ENCODE assay signal across 17 cellular contexts in genomic region chr5:74139589-74139988, GRCh38.
DNase-seq lines count a peak whose midpoint lies in the region; ATAC-seq and TF ChIP-seq lines count a peak whose summit lies in the region.
"Had no signal": no experiment of that assay in that cellular context is flagged by ENCODE, and none has a peak within 500 bp of the region (broad histone marks: within the 10 kb centered on the region; RNA-seq: fewer than 3 reads in every experiment).

No MANE protein-coding gene starts in this region.

- no peaks in the 10 kb centered on the region for H3K9me3 Mint-ChIP-seq in stimulated activated memory B cell treated with anti-CD40 and anti-IgM and Interleukin-4, amounts not matched to agents 10 μg/mL and 1 μg/mL and 100 μg/mL, for 72 hours
- no peaks in the 10 kb centered on the region for H3K9me3 Mint-ChIP-seq in natural killer cell treated with Interleukin-12 subunit alpha and Interleukin-12 subunit beta and Interleukin-15 and Interleukin-18, amount 100 ng/mL, for 72 hours
- H3K9me3 Mint-ChIP-seq: CD4-positive, alpha-beta T cell; CD8-positive, alpha-beta T cell had no signal

- H3K4me3 ChIP-seq in HEK293 (ENCODE audit: low read depth, low read length), result no peak overlapping the region
- H3K4me3 ChIP-seq in esophagus muscularis mucosa, result no peak overlapping the region
- H3K4me3 ChIP-seq: A549; BLaER1 treated with 17β-estradiol and CSF1 and Interleukin-3, amounts not matched to agents 10 nM and 100 nM had no signal

- H3K27ac ChIP-seq in HEK293 (ENCODE audit: extremely low read depth, low read depth, low read length), result no peak overlapping the region
- H3K27ac ChIP-seq in esophagus muscularis mucosa (replicated peaks in 1 of 4), result no peak overlapping the region
- H3K27ac ChIP-seq: 22Rv1; BLaER1 treated with 17β-estradiol and CSF1 and Interleukin-3, amounts not matched to agents 10 nM and 100 nM; C4-2B had no signal

- H3K9me3 ChIP-seq in HEK293 (ENCODE audit: control insufficient read depth, insufficient read depth, low read depth, low read length), result no peaks in the 10 kb centered on the region
- H3K9me3 ChIP-seq in esophagus muscularis mucosa, result no peaks in the 10 kb centered on the region
- H3K9me3 ChIP-seq: A549; BLaER1 treated with 17β-estradiol and CSF1 and Interleukin-3, amounts not matched to agents 10 nM and 100 nM; Caco-2 had no signal

- peak; percentile 7 for ATAC-seq in stimulated activated memory B cell treated with anti-CD40 and anti-IgM and Interleukin-4, amounts not matched to agents 10 μg/mL and 1 μg/mL and 100 μg/mL, for 72 hours
- ATAC-seq in natural killer cell treated with Interleukin-12 subunit alpha and Interleukin-12 subunit beta and Interleukin-15 and Interleukin-18, amount 100 ng/mL, for 72 hours, result no peak
- no peak for ATAC-seq in GM18861 (IDR thresholded peaks at IDR 0.05; ENCODE audit: unreplicated experiment)
- ATAC-seq: CD8-positive, alpha-beta T cell had no signal

- peaks cover 31% of the 10 kb centered on the region for H3K27me3 Mint-ChIP-seq in stimulated activated memory B cell treated with anti-CD40 and anti-IgM and Interleukin-4, amounts not matched to agents 10 μg/mL and 1 μg/mL and 100 μg/mL, for 72 hours
- H3K27me3 Mint-ChIP-seq in natural killer cell treated with Interleukin-12 subunit alpha and Interleukin-12 subunit beta and Interleukin-15 and Interleukin-18, amount 100 ng/mL, for 72 hours, result peaks cover 25 to 47% of the 10 kb centered on the region in 2 donors

- no peaks in the 10 kb centered on the region for H3K27me3 ChIP-seq in esophagus muscularis mucosa
- H3K27me3 ChIP-seq: BLaER1 treated with 17β-estradiol and CSF1 and Interleukin-3, amounts not matched to agents 10 nM and 100 nM had no signal

- TF ChIP-seq CTCF in HEK293 (tag by site-specific recombination; IDR thresholded peaks at IDR 0.05), result no peak
- no peak for TF ChIP-seq CTCF in esophagus muscularis mucosa (IDR thresholded peaks at IDR 0.05)

- H3K36me3 ChIP-seq in HEK293 (ENCODE audit: control insufficient read depth in 2 of 2, insufficient read depth in 1 of 2, low read length in 2 of 2), result no peaks in the 10 kb centered on the region
- H3K36me3 ChIP-seq in esophagus muscularis mucosa, result no peaks in the 10 kb centered on the region
- H3K36me3 ChIP-seq: BLaER1 treated with 17β-estradiol and CSF1 and Interleukin-3, amounts not matched to agents 10 nM and 100 nM had no signal

- H3K4me1 ChIP-seq in HEK293 (ENCODE audit: control insufficient read depth, insufficient read depth, low read length) (no peaks in the 10 kb centered on the region), esophagus muscularis mucosa (peaks cover 0 to 5% (median 2%) of the 10 kb centered on the region in 4 donors)
- H3K4me1 ChIP-seq: BLaER1 treated with 17β-estradiol and CSF1 and Interleukin-3, amounts not matched to agents 10 nM and 100 nM; Caco-2 had no signal

- CTCF ChIA-PET in HEK293 (lab: Yijun Ruan, JAX), result interaction anchor here (0.6 kb wide), 1 partner anchor 1375 kb away, joined by 4 read pairs; no protein-coding TSS in a partner anchor

- no peaks in the 10 kb centered on the region for H3K4me1 Mint-ChIP-seq in stimulated activated memory B cell treated with anti-CD40 and anti-IgM and Interleukin-4, amounts not matched to agents 10 μg/mL and 1 μg/mL and 100 μg/mL, for 72 hours
- H3K4me1 Mint-ChIP-seq in natural killer cell treated with Interleukin-12 subunit alpha and Interleukin-12 subunit beta and Interleukin-15 and Interleukin-18, amount 100 ng/mL, for 72 hours (ENCODE audit: low read depth in 2 of 2), result no peaks in the 10 kb centered on the region
- H3K4me1 Mint-ChIP-seq: B cell had no signal

- peak; percentile 88 for DNase-seq in esophagus muscularis mucosa (ENCODE audit: extremely low spot score)
- no peak for DNase-seq in natural killer cell treated with Interleukin-12 subunit alpha and Interleukin-12 subunit beta and Interleukin-15 and Interleukin-18, amount 100 ng/mL, for 72 hours (ENCODE audit: low spot score)
- DNase-seq: AML-193; Caco-2; Calu3; CD4-positive, alpha-beta T cell; CD8-positive, alpha-beta T cell; DMS79 treated with DMSO at 0.1 percent for 48 hours; GF-D8 had no signal

- WGBS in esophagus muscularis mucosa, result 90% methylated on average over 6 of the region's 6 CpGs

- intact Hi-C loops in esophagus muscularis mucosa (cut with DNase I), result no loop called here

- H3K27ac Mint-ChIP-seq in stimulated activated memory B cell treated with anti-CD40 and anti-IgM and Interleukin-4, amounts not matched to agents 10 μg/mL and 1 μg/mL and 100 μg/mL, for 72 hours, result no peak overlapping the region
- H3K27ac Mint-ChIP-seq in natural killer cell treated with Interleukin-12 subunit alpha and Interleukin-12 subunit beta and Interleukin-15 and Interleukin-18, amount 100 ng/mL, for 72 hours, result no peak overlapping the region
- H3K27ac Mint-ChIP-seq: B cell; CD4-positive, alpha-beta T cell; CD8-positive, alpha-beta T cell had no signal

- no peak for TF ChIP-seq POLR2A in esophagus muscularis mucosa (IDR thresholded peaks at IDR 0.05; ENCODE audit: low read depth)

- no peak overlapping the region for H3K4me3 Mint-ChIP-seq in stimulated activated memory B cell treated with anti-CD40 and anti-IgM and Interleukin-4, amounts not matched to agents 10 μg/mL and 1 μg/mL and 100 μg/mL, for 72 hours
- H3K4me3 Mint-ChIP-seq in natural killer cell treated with Interleukin-12 subunit alpha and Interleukin-12 subunit beta and Interleukin-15 and Interleukin-18, amount 100 ng/mL, for 72 hours, result no peak overlapping the region
- H3K4me3 Mint-ChIP-seq: B cell; CD4-positive, alpha-beta T cell; CD8-positive, alpha-beta T cell had no signal

- no peaks in the 10 kb centered on the region for H3K36me3 Mint-ChIP-seq in stimulated activated memory B cell treated with anti-CD40 and anti-IgM and Interleukin-4, amounts not matched to agents 10 μg/mL and 1 μg/mL and 100 μg/mL, for 72 hours
- H3K36me3 Mint-ChIP-seq in natural killer cell treated with Interleukin-12 subunit alpha and Interleukin-12 subunit beta and Interleukin-15 and Interleukin-18, amount 100 ng/mL, for 72 hours, result no peaks in the 10 kb centered on the region
- H3K36me3 Mint-ChIP-seq: CD8-positive, alpha-beta T cell had no signal

- no peak for TF ChIP-seq EP300 in esophagus muscularis mucosa (IDR thresholded peaks at IDR 0.05)

- POLR2A ChIA-PET in HEK293 (lab: Yijun Ruan, JAX), result no interaction called here

TF ChIP-seq in HEK293, 187 proteins besides CTCF, POLR2A, EP300 and RAD21:
- TF ChIP-seq ZNF664 (tag by site-specific recombination; IDR thresholded peaks at IDR 0.05) (no peak), ZNF155 (tag by site-specific recombination; IDR thresholded peaks at IDR 0.05) (no peak), HOXD13 (CRISPR knock-in tag; IDR thresholded peaks at IDR 0.05; ENCODE audit: borderline replicate concordance) (no peak), ZNF561 (tag by site-specific recombination; IDR thresholded peaks at IDR 0.05; ENCODE audit: borderline replicate concordance) (no peak), GFI1B (tag by site-specific recombination; IDR thresholded peaks at IDR 0.05) (no peak), PRDM4 (tag by site-specific recombination; IDR thresholded peaks at IDR 0.05) (no peak), SCRT1 (tag by site-specific recombination; IDR thresholded peaks at IDR 0.05; ENCODE audit: borderline replicate concordance) (peak; percentile 60; the same call in 1 of the 2 replicates), SCRT2 (tag by site-specific recombination; IDR thresholded peaks at IDR 0.05) (peak; percentile 74), ZNF274 (IDR thresholded peaks at IDR 0.05; ENCODE audit: low read length) (no peak), ZNF274 (tag by site-specific recombination; IDR thresholded peaks at IDR 0.05; ENCODE audit: borderline replicate concordance) (no peak)
